In genomic region chr11:111601636-111601978, GRCh38 we compare ENCODE assay signal across 8 cellular contexts. TPM values are rescaled to one million over a fixed set of nuclear protein-coding genes. Genes with fewer than 3 reads are reported as not detected.
A peak's percentile ranks its signal among the peaks of the same experiment; 100 is the strongest.
DNase-seq lines count a peak whose midpoint lies in the region; ATAC-seq and TF ChIP-seq lines count a peak whose summit lies in the region.

No MANE protein-coding gene starts in this region.

- peak overlapping the region; percentile 64 to 90 (median 79) for H3K4me2 ChIP-seq in BLaER1 treated with 17β-estradiol and CSF1 and Interleukin-3, amounts not matched to agents 10 nM and 100 nM

- H3K36me3 ChIP-seq in BLaER1 treated with 17β-estradiol and CSF1 and Interleukin-3, amounts not matched to agents 10 nM and 100 nM: no peaks in the 10 kb centered on the region
- H3K36me3 ChIP-seq in effector memory CD4-positive, alpha-beta T cell (ENCODE audit: control insufficient read depth, insufficient read depth, low read length): no peaks in the 10 kb centered on the region

- TF ChIP-seq CTCF in NB4 (IDR thresholded peaks at IDR 0.05; ENCODE audit: low read depth, low read length) (no peak), neural crest cell (conservative IDR thresholded peaks at IDR 0.05) (no peak)

- H3K4me3 Mint-ChIP-seq in neural crest cell: peak overlapping the region; percentile 89

- peaks cover 36% of the 10 kb centered on the region for H3K4me1 Mint-ChIP-seq in neural crest cell

- H3K27ac ChIP-seq in BLaER1 treated with 17β-estradiol and CSF1 and Interleukin-3, amounts not matched to agents 10 nM and 100 nM: peak overlapping the region; percentile 32 to 72 (median 58); a peak in 19 of 22 replicates
- peak overlapping the region; percentile 70 for H3K27ac ChIP-seq in effector memory CD4-positive, alpha-beta T cell (ENCODE audit: insufficient read depth, low read length, poor library complexity, severe bottlenecking)

- peaks cover 20 to 36% (median 31%) of the 10 kb centered on the region in 11 experiments; a peak in 20 of 22 replicates for H4K20me1 ChIP-seq in BLaER1 treated with 17β-estradiol and CSF1 and Interleukin-3, amounts not matched to agents 10 nM and 100 nM

- H3K9me3 Mint-ChIP-seq in neural crest cell: no peaks in the 10 kb centered on the region

- DNase-seq in NB4 (ENCODE audit: low read depth): no peak
- no peak for DNase-seq in effector memory CD4-positive, alpha-beta T cell
- DNase-seq in neural crest cell (ENCODE audit: low read depth, low spot score): no peak
- no peak for DNase-seq in NCI-H187 treated with DMSO at 0.1 percent for 48 hours (lab: John Stamatoyannopoulos, UW)
- no peak for DNase-seq in NCI-H2196 treated with DMSO at 0.1 percent for 48 hours (lab: John Stamatoyannopoulos, UW; ENCODE audit: unreplicated experiment)
- DNase-seq in NCI-H2081 treated with DMSO at 0.1 percent for 48 hours (lab: John Stamatoyannopoulos, UW): no peak

- ATAC-seq in HG03039 (IDR thresholded peaks at IDR 0.05; ENCODE audit: unreplicated experiment): no peak

- no peaks in the 10 kb centered on the region for H3K36me3 Mint-ChIP-seq in neural crest cell (ENCODE audit: low read depth)

- H3K4me1 ChIP-seq in BLaER1 treated with 17β-estradiol and CSF1 and Interleukin-3, amounts not matched to agents 10 nM and 100 nM: peaks cover 20 to 39% (median 26%) of the 10 kb centered on the region in 10 experiments
- H3K4me1 ChIP-seq in effector memory CD4-positive, alpha-beta T cell (ENCODE audit: control insufficient read depth, insufficient read depth, low read length, poor library complexity, severe bottlenecking): peaks cover 25% of the 10 kb centered on the region

- peak overlapping the region; percentile 53 to 99 (median 86) for H3K4me3 ChIP-seq in BLaER1 treated with 17β-estradiol and CSF1 and Interleukin-3, amounts not matched to agents 10 nM and 100 nM
- peak overlapping the region; percentile 62 for H3K4me3 ChIP-seq in NB4 (ENCODE audit: low read depth, low read length)
- H3K4me3 ChIP-seq in effector memory CD4-positive, alpha-beta T cell (ENCODE audit: insufficient read depth, low read depth, low read length, poor library complexity, severe bottlenecking): peak overlapping the region; percentile 53

- peak overlapping the region; percentile 76 for H3K27ac Mint-ChIP-seq in neural crest cell (ENCODE audit: unreplicated experiment)

- H3K9me3 ChIP-seq in BLaER1 treated with 17β-estradiol and CSF1 and Interleukin-3, amounts not matched to agents 10 nM and 100 nM (replicated peaks in 1 of 11): no peaks in the 10 kb centered on the region
- no peaks in the 10 kb centered on the region for H3K9me3 ChIP-seq in effector memory CD4-positive, alpha-beta T cell (ENCODE audit: control insufficient read depth, low read length)

- H3K27me3 ChIP-seq in BLaER1 treated with 17β-estradiol and CSF1 and Interleukin-3, amounts not matched to agents 10 nM and 100 nM: no peaks in the 10 kb centered on the region
- H3K27me3 ChIP-seq in effector memory CD4-positive, alpha-beta T cell (replicated peaks; ENCODE audit: control insufficient read depth, insufficient read depth, low read length, poor library complexity, severe bottlenecking): no peaks in the 10 kb centered on the region

- peak overlapping the region; percentile 59 to 76 (median 73); a peak in 20 of 22 replicates for H3K9ac ChIP-seq in BLaER1 treated with 17β-estradiol and CSF1 and Interleukin-3, amounts not matched to agents 10 nM and 100 nM

- peaks cover 2% of the 10 kb centered on the region for H3K27me3 Mint-ChIP-seq in neural crest cell (ENCODE audit: low read depth)

- TF ChIP-seq POLR2A in NB4 (IDR thresholded peaks at IDR 0.05; ENCODE audit: extremely low read depth, insufficient read length): no peak

RNA-seq across cellular contexts. Expression of gene SIK2, which starts 0.6 kb away (rescaled TPM):
- 21.8 and 24.7 TPM in 2 replicates for total RNA-seq in neural crest cell
